Comparison of ENCODE assay signal across 9 cellular contexts in the genomic region with DNA sequence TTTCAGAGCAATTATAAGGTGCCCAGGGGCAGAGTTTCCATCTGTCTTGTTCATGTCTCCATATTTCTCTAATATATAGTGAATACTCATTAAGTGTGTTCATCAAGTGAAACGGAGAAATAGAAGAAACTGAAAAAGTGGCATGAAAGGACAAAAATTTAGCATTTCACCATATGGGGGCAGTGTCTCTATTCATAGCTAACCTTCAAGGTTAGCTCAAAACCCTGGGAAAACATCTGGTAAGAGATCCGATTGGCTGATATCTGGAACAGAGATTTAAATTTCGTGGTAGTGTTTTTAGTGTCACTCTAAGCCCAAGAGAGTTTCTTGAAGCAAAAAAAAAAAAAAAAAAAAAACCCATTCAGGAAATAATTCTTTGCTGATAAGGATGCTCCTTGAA.
DNase-seq lines count a peak whose midpoint lies in the region; ATAC-seq and TF ChIP-seq lines count a peak whose summit lies in the region.
"Had no signal": no experiment of that assay in that cellular context is flagged by ENCODE, and none has a peak within 500 bp of the region (broad histone marks: within the 10 kb centered on the region; RNA-seq: fewer than 3 reads in every experiment).

No MANE protein-coding gene starts in this region.

- H3K4me3 ChIP-seq in DND-41 (ENCODE audit: low read depth in 1 of 2, low read length in 2 of 2) (no peak overlapping the region), HFF-Myc (replicated peaks; ENCODE audit: low read depth, low read length) (no peak overlapping the region), WI38 (ENCODE audit: low read depth, low read length) (no peak overlapping the region)
- H3K4me3 ChIP-seq: ovary had no signal

- no peak for DNase-seq in DND-41
- no peak for DNase-seq in HFF-Myc (ENCODE audit: extremely low read depth, low read depth)
- DNase-seq in kidney glomerular epithelial cell (lab: John Stamatoyannopoulos, UW): peak; percentile 14
- no peak for DNase-seq in GDM1 (lab: John Stamatoyannopoulos, UW)
- no peak for DNase-seq in HK-2 (ENCODE audit: unreplicated experiment)
- DNase-seq in SK-N-DZ (ENCODE audit: low spot score): no peak
- DNase-seq: ovary had no signal

- no peak overlapping the region for H3K27ac ChIP-seq in DND-41 (ENCODE audit: low read length)
- H3K27ac ChIP-seq: ovary had no signal

- no peaks in the 10 kb centered on the region for H3K27me3 ChIP-seq in DND-41 (ENCODE audit: insufficient read depth, low read length, poor library complexity)
- H3K27me3 ChIP-seq: ovary had no signal

- no peaks in the 10 kb centered on the region for H3K79me2 ChIP-seq in DND-41 (ENCODE audit: insufficient read depth, low read length)

- no peaks in the 10 kb centered on the region for H3K36me3 ChIP-seq in DND-41 (ENCODE audit: insufficient read depth, low read length)
- H3K36me3 ChIP-seq: ovary had no signal

- H3K9me3 ChIP-seq in DND-41 (ENCODE audit: insufficient read depth, low read length, severe bottlenecking): no peaks in the 10 kb centered on the region
- H3K9me3 ChIP-seq: ovary had no signal

- no peak overlapping the region for H3K9ac ChIP-seq in DND-41 (ENCODE audit: low read depth, low read length)

- H2AFZ ChIP-seq in DND-41 (ENCODE audit: low read depth, low read length): no peak overlapping the region

- ATAC-seq in DND-41 (ENCODE audit: insufficient read depth, low read depth) (no peak), HG03571 (IDR thresholded peaks at IDR 0.05; ENCODE audit: unreplicated experiment) (no peak)

- TF ChIP-seq CTCF in DND-41 (IDR thresholded peaks at IDR 0.05; ENCODE audit: borderline replicate concordance, extremely low read depth, low read length, poor library complexity, severe bottlenecking) (peak; percentile 50), HFF-Myc (IDR thresholded peaks at IDR 0.05; ENCODE audit: low read depth, low read length, missing control alignments) (peak; percentile 22), WI38 (IDR thresholded peaks at IDR 0.05; ENCODE audit: low read depth, low read length) (peak; percentile 30; the same call in 1 of the 2 replicates)

- H3K4me2 ChIP-seq in DND-41 (ENCODE audit: insufficient read depth, low read length): no peak overlapping the region

- H4K20me1 ChIP-seq in DND-41 (ENCODE audit: insufficient read depth, low read length): no peaks in the 10 kb centered on the region

- H3K4me1 ChIP-seq in DND-41 (ENCODE audit: insufficient read depth, low read length): peaks cover 14% of the 10 kb centered on the region
